In genomic region chr13:98488736-98489135, GRCh38 we compare ENCODE assay signal across 9 cellular contexts.
DNase-seq lines count a peak whose midpoint lies in the region; ATAC-seq and TF ChIP-seq lines count a peak whose summit lies in the region.
"Had no signal": no experiment of that assay in that cellular context is flagged by ENCODE, and none has a peak within 500 bp of the region (broad histone marks: within the 10 kb centered on the region; RNA-seq: fewer than 3 reads in every experiment).

No MANE protein-coding gene starts in this region.

- H3K36me3 ChIP-seq in WERI-Rb-1: no peaks in the 10 kb centered on the region

- no peak for TF ChIP-seq CTCF in AG04450 (IDR thresholded peaks at IDR 0.05; ENCODE audit: low read depth, low read length)
- TF ChIP-seq CTCF in WERI-Rb-1 (IDR thresholded peaks at IDR 0.05; ENCODE audit: low read depth, low read length): no peak
- no peak for TF ChIP-seq CTCF in omental fat pad (IDR thresholded peaks at IDR 0.05)

- H3K27ac ChIP-seq in AG04450 (ENCODE audit: low read depth, low read length) (peak overlapping the region; percentile 11), WERI-Rb-1 (no peak overlapping the region)

- H3K9me3 ChIP-seq in AG04450 (ENCODE audit: control insufficient read depth, insufficient read depth, low read length): no peaks in the 10 kb centered on the region
- no peaks in the 10 kb centered on the region for H3K9me3 ChIP-seq in WERI-Rb-1 (ENCODE audit: severe bottlenecking)

- CTCF ChIA-PET in AG04450 (lab: Charles Lee): interaction anchor here (1.3 kb wide), 1 partner anchor 164 kb away, joined by 4 read pairs; no protein-coding TSS in a partner anchor

- POLR2A ChIA-PET in AG04450 (lab: Yijun Ruan, JAX): no interaction called here

- DNase-seq in AG04450 (ENCODE audit: low read depth, low spot score) (no peak), WERI-Rb-1 (peak; percentile 4), DMS 273 treated with DMSO at 0.1 percent for 48 hours (lab: John Stamatoyannopoulos, UW) (no peak), islet precursor cell (no peak), nucleus accumbens (lab: John Stamatoyannopoulos, UW) (no peak), omental fat pad (ENCODE audit: low spot score) (no peak)
- DNase-seq: NCI-H1694 treated with DMSO at 0.1 percent for 48 hours had no signal

- no peak overlapping the region for H3K4me3 ChIP-seq in AG04450 (ENCODE audit: low read depth, low read length)
- H3K4me3 ChIP-seq in WERI-Rb-1 (ENCODE audit: low read depth, low read length): no peak overlapping the region

- ATAC-seq in GM19438 (IDR thresholded peaks at IDR 0.05; ENCODE audit: low read depth, unreplicated experiment) (peak; percentile 63), HG03039 (IDR thresholded peaks at IDR 0.05; ENCODE audit: unreplicated experiment) (peak; percentile 44), omental fat pad (ENCODE audit: low FRiP score) (no peak)

- H3K27me3 ChIP-seq in AG04450 (ENCODE audit: control insufficient read depth, insufficient read depth, low read length): no peaks in the 10 kb centered on the region
- no peaks in the 10 kb centered on the region for H3K27me3 ChIP-seq in WERI-Rb-1 (ENCODE audit: insufficient read depth, low read depth, severe bottlenecking)
